Comparison of ENCODE assay signal across 1 cellular context in genomic region chr11:118438314-118438931, GRCh38.
TF ChIP-seq lines count a peak whose summit lies in the region.

No MANE protein-coding gene starts in this region.

TF ChIP-seq in K562, 482 proteins besides CTCF, POLR2A, EP300 and RAD21 (continued from another document):
- TF ChIP-seq ARID4B (CRISPR knock-in tag; IDR thresholded peaks at IDR 0.05) (peak; percentile 51; the same call in 1 of the 2 replicates), DPF2 (IDR thresholded peaks at IDR 0.05) (0 out of 2 replicates have a peak, but pooled peaks have one; percentile 22)
TF ChIP-seq in K562: peak in this region for 24.
